Comparison of ENCODE assay signal across 20 cellular contexts in the genomic region with DNA sequence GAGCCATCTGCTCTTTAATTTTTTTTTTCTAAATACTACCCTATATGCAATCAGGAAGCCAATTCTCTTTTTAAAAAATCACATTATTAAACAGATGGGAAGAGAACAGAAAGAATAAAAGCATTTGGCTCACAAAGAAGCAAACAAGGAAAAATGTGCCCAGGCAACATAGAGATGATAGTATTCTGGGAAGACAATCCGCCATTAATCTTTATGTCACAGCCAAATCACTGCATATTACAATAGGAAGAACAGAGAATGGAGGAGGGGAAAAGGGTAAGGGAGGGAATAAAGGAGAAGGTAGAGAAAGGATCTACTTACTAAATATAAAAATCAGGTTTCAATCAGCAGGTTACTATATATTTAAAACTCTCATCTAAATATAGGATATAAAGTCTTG. TPM values are rescaled to one million over a fixed set of nuclear protein-coding genes. Genes with fewer than 3 reads are reported as not detected.
"Had no signal": no experiment of that assay in that cellular context is flagged by ENCODE, and none has a peak within 500 bp of the region (broad histone marks: within the 10 kb centered on the region; RNA-seq: fewer than 3 reads in every experiment).

No MANE protein-coding gene starts in this region.

- H3K9me3 Mint-ChIP-seq: activated CD4-positive, alpha-beta memory T cell treated with anti-CD3 and anti-CD28 coated beads for 36 hours; activated naive CD4-positive, alpha-beta T cell treated with anti-CD3 and anti-CD28 coated beads for 36 hours; activated T-helper 17 cell treated with anti-CD3 and anti-CD28 coated beads, Interleukin-2, amount 50 U/mL, for 72 hours; dendritic cell treated with granulocyte-macrophage colony-stimulating factor and Interleukin-4, amounts not matched to agents 40 ng/mL and 50 ng/mL, for 4 days; stimulated activated naive B cell treated with anti-CD40 and anti-IgM and Interleukin-4, amounts not matched to agents 10 μg/mL and 1 μg/mL and 100 μg/mL, for 72 hours; WTC11 had no signal

- ATAC-seq: activated CD4-positive, alpha-beta T cell treated with anti-CD3 and anti-CD28 coated beads for 36 hours; activated T-helper 17 cell treated with anti-CD3 and anti-CD28 coated beads, Interleukin-2, amount 50 U/mL, for 72 hours; left ventricle myocardium superior; sciatic nerve; stimulated activated naive B cell treated with anti-CD40 and anti-IgM and Interleukin-4, amounts not matched to agents 10 μg/mL and 1 μg/mL and 100 μg/mL, for 72 hours; upper lobe of right lung; WTC11 had no signal

- H3K36me3 Mint-ChIP-seq: WTC11 had no signal

- H3K4me3 Mint-ChIP-seq: activated CD4-positive, alpha-beta memory T cell treated with anti-CD3 and anti-CD28 coated beads for 36 hours; activated CD4-positive, alpha-beta T cell treated with anti-CD3 and anti-CD28 coated beads for 36 hours; activated naive CD4-positive, alpha-beta T cell treated with anti-CD3 and anti-CD28 coated beads for 36 hours; activated T-helper 17 cell treated with anti-CD3 and anti-CD28 coated beads, Interleukin-2, amount 50 U/mL, for 72 hours; dendritic cell treated with granulocyte-macrophage colony-stimulating factor and Interleukin-4, amounts not matched to agents 40 ng/mL and 50 ng/mL, for 4 days; stimulated activated naive B cell treated with anti-CD40 and anti-IgM and Interleukin-4, amounts not matched to agents 10 μg/mL and 1 μg/mL and 100 μg/mL, for 72 hours; WTC11 had no signal

- H3K27ac Mint-ChIP-seq: activated CD4-positive, alpha-beta memory T cell treated with anti-CD3 and anti-CD28 coated beads for 36 hours; activated naive CD4-positive, alpha-beta T cell treated with anti-CD3 and anti-CD28 coated beads for 36 hours; activated T-helper 17 cell treated with anti-CD3 and anti-CD28 coated beads, Interleukin-2, amount 50 U/mL, for 72 hours; dendritic cell treated with granulocyte-macrophage colony-stimulating factor and Interleukin-4, amounts not matched to agents 40 ng/mL and 50 ng/mL, for 4 days; stimulated activated naive B cell treated with anti-CD40 and anti-IgM and Interleukin-4, amounts not matched to agents 10 μg/mL and 1 μg/mL and 100 μg/mL, for 72 hours; WTC11 had no signal

- H3K27me3 Mint-ChIP-seq: activated CD4-positive, alpha-beta memory T cell treated with anti-CD3 and anti-CD28 coated beads for 36 hours; activated CD4-positive, alpha-beta T cell treated with anti-CD3 and anti-CD28 coated beads for 36 hours; activated T-helper 17 cell treated with anti-CD3 and anti-CD28 coated beads, Interleukin-2, amount 50 U/mL, for 72 hours; dendritic cell treated with granulocyte-macrophage colony-stimulating factor and Interleukin-4, amounts not matched to agents 40 ng/mL and 50 ng/mL, for 4 days; stimulated activated naive B cell treated with anti-CD40 and anti-IgM and Interleukin-4, amounts not matched to agents 10 μg/mL and 1 μg/mL and 100 μg/mL, for 72 hours had no signal

- DNase-seq: activated CD4-positive, alpha-beta memory T cell treated with anti-CD3 and anti-CD28 coated beads for 36 hours; activated CD4-positive, alpha-beta T cell treated with anti-CD3 and anti-CD28 coated beads for 36 hours; activated naive CD4-positive, alpha-beta T cell treated with anti-CD3 and anti-CD28 coated beads for 36 hours; activated T-cell treated with anti-CD3 and anti-CD28 coated beads for 4 hours; effector memory CD4-positive, alpha-beta T cell; esophagus squamous epithelium; left ventricle myocardium superior; stimulated activated CD4-positive, alpha-beta T cell treated with anti-CD3 and anti-CD28 coated beads, Interleukin-4, amount 100 ng/mL, for 4 hours; stimulated activated naive B cell treated with anti-CD40 and anti-IgM and Interleukin-4, amounts not matched to agents 10 μg/mL and 1 μg/mL and 100 μg/mL, for 72 hours; upper lobe of right lung had no signal

RNA-seq across cellular contexts. Expression of a gene that starts 56.6 kb away (rescaled TPM):
- total RNA-seq: activated CD4-positive, alpha-beta memory T cell treated with anti-CD3 and anti-CD28 coated beads for 36 hours; activated CD4-positive, alpha-beta T cell treated with anti-CD3 and anti-CD28 coated beads for 36 hours; activated naive CD4-positive, alpha-beta T cell treated with anti-CD3 and anti-CD28 coated beads for 36 hours; activated T-helper 17 cell treated with anti-CD3 and anti-CD28 coated beads, Interleukin-2, amount 50 U/mL, for 72 hours; ascending aorta; bronchial epithelial cell; chondrocyte; esophagus squamous epithelium; left ventricle myocardium superior; myocyte; sciatic nerve; T-helper 2 cell treated with Interferon-gamma antibody and Interleukin-4, amounts not matched to agents 100 ng/mL and 5 ng/mL, for 36 hours; thoracic aorta; upper lobe of right lung; WTC11 had no signal
